8 cellular contexts compared by ENCODE assay signal in genomic region chr1:172449585-172450523, GRCh38. TPM values are rescaled to one million over a fixed set of nuclear protein-coding genes. Genes with fewer than 3 reads are reported as not detected.
DNase-seq lines count a peak whose midpoint lies in the region; ATAC-seq and TF ChIP-seq lines count a peak whose summit lies in the region.

No MANE protein-coding gene starts in this region.

- no peaks in the 10 kb centered on the region for H3K9me3 ChIP-seq in body of pancreas
- no peaks in the 10 kb centered on the region for H3K9me3 ChIP-seq in skeletal muscle satellite cell (replicated peaks; ENCODE audit: low read length)

- no peak for TF ChIP-seq POLR2A in body of pancreas (IDR thresholded peaks at IDR 0.05)

- WGBS in body of pancreas, 2 donors = 29 to 45% methylated on average over 18 of the region's 18 CpGs

- POLR2A ChIA-PET in RWPE1 (lab: Yijun Ruan, JAX; ENCODE audit: low non-redundant PET) = no interaction called here

- no peak overlapping the region for H3K27ac ChIP-seq in RWPE1
- peak overlapping the region; percentile 62 to 84 (median 71) for H3K27ac ChIP-seq in body of pancreas

- peaks cover 51% of the 10 kb centered on the region for H3K4me1 ChIP-seq in body of pancreas
- peaks cover 17% of the 10 kb centered on the region for H3K4me1 ChIP-seq in skeletal muscle satellite cell (ENCODE audit: control insufficient read depth, insufficient read depth, low read length)

- CTCF ChIA-PET in RWPE1 (lab: Yijun Ruan, JAX) = interaction anchor here (0.6 to 1.0 kb wide), 4 partner anchors 16 to 270 kb away, joined by 3 to 6 read pairs (median 4); no protein-coding TSS in a partner anchor

- peak overlapping the region; percentile 59 for H3K4me2 ChIP-seq in skeletal muscle satellite cell (ENCODE audit: low read length)

- H3K4me3 ChIP-seq in body of pancreas = no peak overlapping the region
- no peak overlapping the region for H3K4me3 ChIP-seq in skeletal muscle satellite cell (ENCODE audit: low read length)

- peak; percentile 93 for ATAC-seq in GM21447 (IDR thresholded peaks at IDR 0.05; ENCODE audit: unreplicated experiment)
- ATAC-seq in body of pancreas = peak; percentile 86

- no peaks in the 10 kb centered on the region for H3K27me3 ChIP-seq in body of pancreas
- H3K27me3 ChIP-seq in skeletal muscle satellite cell (ENCODE audit: control insufficient read depth, insufficient read depth, low read length) = no peaks in the 10 kb centered on the region

- H3K9ac ChIP-seq in skeletal muscle satellite cell (ENCODE audit: low read depth, low read length) = no peak overlapping the region

- no peaks in the 10 kb centered on the region for H3K36me3 ChIP-seq in body of pancreas (replicated peaks in 1 of 2; ENCODE audit: insufficient read depth in 1 of 2, low read depth in 2 of 2)
- H3K36me3 ChIP-seq in skeletal muscle satellite cell (ENCODE audit: insufficient read depth, low read length) = no peaks in the 10 kb centered on the region

- peak; percentile 65 for TF ChIP-seq CTCF in RWPE1 (conservative IDR thresholded peaks at IDR 0.05; ENCODE audit: low read depth)
- TF ChIP-seq CTCF in body of pancreas (IDR thresholded peaks at IDR 0.05) = peak; percentile 77 to 96 (median 92)

- peak; percentile 37 for DNase-seq in NCI-H748 (lab: John Stamatoyannopoulos, UW; ENCODE audit: unreplicated experiment)
- DNase-seq in NCI-H748 treated with DMSO at 0.1 percent for 48 hours (lab: John Stamatoyannopoulos, UW) = no peak
- peak in 73 of 76 experiments; percentile 7 to 85 (median 57) for DNase-seq in HUDEP-2 (lab: John Stamatoyannopoulos, UW; ENCODE audit: unreplicated experiment in 76 of 76)
- no peak for DNase-seq in RWPE1 (ENCODE audit: low spot score)
- peak; percentile 68 to 76 (median 72) for DNase-seq in body of pancreas
- DNase-seq in iPS-NIHi11 (ENCODE audit: low spot score) = peak; percentile 70

- intact Hi-C loops in body of pancreas (cut with DNase I) = no loop called here

RNA-seq across cellular contexts. Expression of gene PIGC, which starts 6.0 kb away (rescaled TPM):
- total RNA-seq in body of pancreas = 10 to 100 TPM; 16.5 to 18.4 TPM
- 10.6 and 15.1 TPM in 2 replicates for total RNA-seq in skeletal muscle satellite cell (2012; rRNA removed)

RNA-seq across cellular contexts. Expression of gene C1orf105, which starts 29.4 kb away (rescaled TPM):
- not detected for total RNA-seq in body of pancreas
- not detected in 2 replicates for total RNA-seq in skeletal muscle satellite cell (2012; rRNA removed)

Comparison
In these comparisons a context has a peak if more than half of its experiments do, and no peak if none do; other contexts are left out.
1. DNase-seq: peak in NCI-H748 (single experiment), HUDEP-2 (73 of 76), body of pancreas (4 of 4) and iPS-NIHi11 (single experiment); none in NCI-H748 treated with DMSO at 0.1 percent for 48 hours (single experiment) and RWPE1 (single experiment).